In the genomic region with DNA sequence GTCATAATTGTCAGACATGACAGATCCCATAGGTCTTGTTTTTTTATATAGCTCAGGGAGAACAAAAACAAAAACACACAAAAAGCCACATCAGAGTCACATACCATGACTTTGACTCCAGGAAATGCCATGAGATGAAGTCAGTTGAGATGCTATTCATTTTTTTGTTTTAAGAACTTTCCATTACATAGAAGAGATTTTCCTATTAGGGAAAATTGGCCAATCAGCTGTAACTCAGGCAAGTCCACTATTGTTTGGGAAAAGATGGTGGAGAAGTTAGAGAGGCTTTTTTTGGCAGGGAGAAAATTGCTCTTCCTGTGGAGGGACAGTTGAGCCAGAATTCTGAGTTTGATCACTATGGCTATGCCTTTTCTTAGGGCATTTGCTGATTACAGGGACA, we compare ENCODE assay signal across 19 cellular contexts.
DNase-seq lines count a peak whose midpoint lies in the region; ATAC-seq, FAIRE-seq and TF ChIP-seq lines count a peak whose summit lies in the region.
"Had no signal": no experiment of that assay in that cellular context is flagged by ENCODE, and none has a peak within 500 bp of the region (broad histone marks: within the 10 kb centered on the region; RNA-seq: fewer than 3 reads in every experiment).

No MANE protein-coding gene starts in this region.

- H3K27ac ChIP-seq in osteoblast (ENCODE audit: low read depth, low read length) = peak overlapping the region; percentile 68
- H3K27ac ChIP-seq: cardiac muscle cell had no signal

- no peaks in the 10 kb centered on the region for H4K20me1 ChIP-seq in osteoblast (ENCODE audit: insufficient read depth, low read length)

- no peak for FAIRE-seq in HTR-8/SVneo (lab: Jason Lieb, UNC)
- FAIRE-seq: GM12891 had no signal

- DNase-seq in AG09319 (ENCODE audit: extremely low read depth, low read depth) (peak; percentile 2), HTR-8/SVneo (ENCODE audit: insufficient read length, low spot score) (peak; percentile 4), dedifferentiated amniotic fluid mesenchymal stem cell (ENCODE audit: extremely low spot score) (peak; percentile 83), osteoblast (ENCODE audit: insufficient read length, low spot score, missing footprints) (peak; percentile 53), sciatic nerve (ENCODE audit: low spot score) (no peak), COLO668 (lab: John Stamatoyannopoulos, UW; ENCODE audit: unreplicated experiment) (no peak), superior temporal gyrus (ENCODE audit: extremely low spot score) (no peak), NOMO-1 (lab: John Stamatoyannopoulos, UW; ENCODE audit: unreplicated experiment in 2 of 2) (no peak)
- DNase-seq: activated CD4-positive, alpha-beta memory T cell treated with anti-CD3 and anti-CD28 coated beads for 36 hours; activated T-cell treated with anti-CD3 and anti-CD28 coated beads, Interleukin-2, amount 50 U/mL, for 24 hours; foreskin melanocyte; GDM1; left colon; midbrain; NCI-H69; OCI-M1; stimulated activated naive CD8-positive, alpha-beta T cell treated with anti-CD3 and anti-CD28 coated beads, Interleukin-15, Interleukin-2, amounts not matched to agents 100 U/mL and 50 U/mL, for 24 hours had no signal

- H3K4me2 ChIP-seq in osteoblast (ENCODE audit: insufficient read depth, low read length) = peak overlapping the region; percentile 13

- H3K79me2 ChIP-seq in osteoblast (ENCODE audit: insufficient read depth, low read length) = no peaks in the 10 kb centered on the region

- intact Hi-C loops in sciatic nerve (cut with DNase I) = no loop called here

- H3K4me3 ChIP-seq in osteoblast (ENCODE audit: insufficient read depth, low read length) = no peak overlapping the region
- H3K4me3 ChIP-seq: cardiac muscle cell had no signal

- peaks cover 5% of the 10 kb centered on the region for H3K4me1 ChIP-seq in osteoblast (ENCODE audit: insufficient read depth, low read length)

- no peaks in the 10 kb centered on the region for H3K9me3 ChIP-seq in osteoblast (ENCODE audit: low read depth, low read length)

- TF ChIP-seq CTCF in AG09319 (IDR thresholded peaks at IDR 0.05; ENCODE audit: low read depth, low read length) (no peak), osteoblast (IDR thresholded peaks at IDR 0.05; ENCODE audit: extremely low read depth, low read depth, low read length) (no peak)

- H3K27me3 ChIP-seq in osteoblast (ENCODE audit: insufficient read depth, low read length) = no peaks in the 10 kb centered on the region
- H3K27me3 ChIP-seq: cardiac muscle cell had no signal

- ATAC-seq in sciatic nerve = no peak
- ATAC-seq: left colon; stimulated activated naive CD8-positive, alpha-beta T cell treated with anti-CD3 and anti-CD28 coated beads, Interleukin-15, Interleukin-2, amounts not matched to agents 100 U/mL and 50 U/mL, for 24 hours had no signal

- H2AFZ ChIP-seq in osteoblast (ENCODE audit: low read length) = peak overlapping the region; percentile 65

- no peaks in the 10 kb centered on the region for H3K36me3 ChIP-seq in osteoblast (ENCODE audit: insufficient read depth, low read length)
- H3K36me3 ChIP-seq: cardiac muscle cell had no signal

Comparison
In these comparisons a context has a peak if more than half of its experiments do, and no peak if none do; other contexts are left out.
1. DNase-seq: peak in AG09319 (single experiment), HTR-8/SVneo (single experiment), dedifferentiated amniotic fluid mesenchymal stem cell (single experiment) and osteoblast (single experiment); none in sciatic nerve (single experiment), COLO668 (single experiment), superior temporal gyrus (single experiment) and NOMO-1 (0 of 2).